In genomic region chr15:28454751-28455209, GRCh38 we compare ENCODE assay signal across 8 cellular contexts.
DNase-seq lines count a peak whose midpoint lies in the region; ATAC-seq, FAIRE-seq and TF ChIP-seq lines count a peak whose summit lies in the region.
"Not testable (repeated sequence)": the region's sequence is repeated elsewhere in the genome, so short reads cannot be mapped to it uniquely, and the experiment has no call there.

No MANE protein-coding gene starts in this region.

- not testable (repeated sequence) for H3K79me2 ChIP-seq in astrocyte (ENCODE audit: insufficient read depth, low read length)

- H3K27ac ChIP-seq in astrocyte (ENCODE audit: low read depth, low read length); endodermal cell (ENCODE audit: low read depth, low read length); heart left ventricle; sigmoid colon; upper lobe of left lung: not testable (repeated sequence)

- H3K27me3 Mint-ChIP-seq in astrocyte (ENCODE audit: low read depth, unreplicated experiment) (peaks cover 15% of the 10 kb centered on the region), endodermal cell (ENCODE audit: insufficient read depth) (peaks cover 15% of the 10 kb centered on the region), nephron progenitor cell (ENCODE audit: low read depth, poor library complexity) (peaks cover 27% of the 10 kb centered on the region)

- not testable (repeated sequence) for H3K9me3 ChIP-seq in astrocyte (ENCODE audit: insufficient read depth, low read depth, low read length); endodermal cell (ENCODE audit: control insufficient read depth, low read length); heart left ventricle; sigmoid colon; upper lobe of left lung

- 2% methylated on average over 23 of the region's 42 CpGs; no CpG with 5 or more reads in 1 of the 2 experiments for WGBS in endodermal cell (ENCODE audit: insufficient coverage in 1 of 2, insufficient read length in 1 of 2), 2 experiments
- WGBS in heart left ventricle, 4 donors, result 0 to 3% (median 2%) methylated on average over 5 to 39 of the region's 42 CpGs
- 6 to 11% methylated on average over 40 to 41 of the region's 42 CpGs for WGBS in sigmoid colon, 2 donors
- 0 to 5% methylated on average over 2 to 3 of the region's 42 CpGs for WGBS in upper lobe of left lung, 2 donors

- not testable (repeated sequence) for TF ChIP-seq POLR2A in heart left ventricle (IDR thresholded peaks at IDR 0.05); sigmoid colon (IDR thresholded peaks at IDR 0.05); upper lobe of left lung (IDR thresholded peaks at IDR 0.05)

- not testable (repeated sequence) for H3K36me3 Mint-ChIP-seq in astrocyte (ENCODE audit: low read depth, unreplicated experiment); endodermal cell (ENCODE audit: low read depth); nephron progenitor cell (ENCODE audit: low read depth)

- not testable (repeated sequence) for ATAC-seq in heart left ventricle; upper lobe of left lung (ENCODE audit: low FRiP score in 2 of 2)

- H3K4me1 ChIP-seq in astrocyte (ENCODE audit: insufficient read depth, low read length); endodermal cell (ENCODE audit: control insufficient read depth, insufficient read depth, low read length); heart left ventricle; sigmoid colon; upper lobe of left lung: not testable (repeated sequence)

- H2AFZ ChIP-seq in astrocyte (ENCODE audit: low read depth, low read length), result not testable (repeated sequence)

- H4K20me1 ChIP-seq in astrocyte (ENCODE audit: insufficient read depth, low read length), result not testable (repeated sequence)

- H3K27ac Mint-ChIP-seq in astrocyte (ENCODE audit: unreplicated experiment); endodermal cell; nephron progenitor cell: not testable (repeated sequence)

- H3K36me3 ChIP-seq in astrocyte (ENCODE audit: insufficient read depth, low read length); endodermal cell (ENCODE audit: control insufficient read depth, insufficient read depth, low read length); heart left ventricle; sigmoid colon; upper lobe of left lung: not testable (repeated sequence)

- not testable (repeated sequence) for TF ChIP-seq EP300 in sigmoid colon (IDR thresholded peaks at IDR 0.05); upper lobe of left lung (IDR thresholded peaks at IDR 0.05)

- not testable (repeated sequence) for H3K4me1 Mint-ChIP-seq in astrocyte (ENCODE audit: low read depth, unreplicated experiment); endodermal cell; nephron progenitor cell

- not testable (repeated sequence) for TF ChIP-seq CTCF in astrocyte (IDR thresholded peaks at IDR 0.05; ENCODE audit: insufficient read depth, low read depth, low read length); heart left ventricle (IDR thresholded peaks at IDR 0.05); nephron progenitor cell (IDR thresholded peaks at IDR 0.05); sigmoid colon (IDR thresholded peaks at IDR 0.05); upper lobe of left lung (IDR thresholded peaks at IDR 0.05)
- TF ChIP-seq CTCF in endodermal cell (conservative IDR thresholded peaks at IDR 0.05), result peak; percentile 50

- intact Hi-C loops in heart left ventricle (cut with DNase I); sigmoid colon (cut with DNase I): not testable (repeated sequence)

- not testable (repeated sequence) for H3K4me3 Mint-ChIP-seq in astrocyte (ENCODE audit: unreplicated experiment)
- H3K4me3 Mint-ChIP-seq in endodermal cell (peak overlapping the region; percentile 39), nephron progenitor cell (peak overlapping the region; percentile 67)

- not testable (repeated sequence) for H3K27me3 ChIP-seq in astrocyte (ENCODE audit: insufficient read depth, low read length); endodermal cell (ENCODE audit: control insufficient read depth, insufficient read depth, low read length, poor library complexity, severe bottlenecking); upper lobe of left lung
- H3K27me3 ChIP-seq in heart left ventricle, result peaks cover 0 to 21% (median 11%) of the 10 kb centered on the region in 9 donors
- peaks cover 3 to 23% (median 21%) of the 10 kb centered on the region in 3 donors for H3K27me3 ChIP-seq in sigmoid colon

- H3K9ac ChIP-seq in astrocyte (ENCODE audit: low read length); endodermal cell (ENCODE audit: extremely low read depth, low read length, poor library complexity, severe bottlenecking): not testable (repeated sequence)

- DNase-seq in HK-2 (ENCODE audit: unreplicated experiment) (peak; percentile 42), endodermal cell (peak; percentile 61), heart left ventricle (peak in 2 of 5 donors; percentile 14 to 16), iPS-NIHi11 (ENCODE audit: low spot score) (peak; percentile 3), nephron progenitor cell (peak; percentile 49), upper lobe of left lung (peak in 1 of 2 donors; percentile 81)
- not testable (repeated sequence) for DNase-seq in astrocyte (ENCODE audit: low read depth); sigmoid colon

- H3K4me3 ChIP-seq in astrocyte (ENCODE audit: insufficient read depth, low read depth, low read length) (peak overlapping the region; percentile 5), heart left ventricle (peak overlapping the region in 9 of 12 donors; percentile 9 to 47 (median 32)), sigmoid colon (peak overlapping the region in 3 of 4 donors; percentile 11 to 38 (median 31)), upper lobe of left lung (peak overlapping the region in 3 of 4 donors; percentile 7 to 27 (median 13))
- H3K4me3 ChIP-seq in endodermal cell (ENCODE audit: low read length), result not testable (repeated sequence)

- peak overlapping the region; percentile 72 for H3K4me2 ChIP-seq in astrocyte (ENCODE audit: low read length)

- not testable (repeated sequence) for FAIRE-seq in astrocyte (lab: Jason Lieb, UNC)

- H3K9me3 Mint-ChIP-seq in astrocyte (ENCODE audit: unreplicated experiment), result not testable (repeated sequence)
- H3K9me3 Mint-ChIP-seq in endodermal cell, result peaks cover 14% of the 10 kb centered on the region
- peaks cover 13% of the 10 kb centered on the region for H3K9me3 Mint-ChIP-seq in nephron progenitor cell
